In genomic region chrX:137748827-137749226, GRCh38 we compare ENCODE assay signal across 15 cellular contexts.
"Had no signal": no experiment of that assay in that cellular context is flagged by ENCODE, and none has a peak within 500 bp of the region (broad histone marks: within the 10 kb centered on the region; RNA-seq: fewer than 3 reads in every experiment).

No MANE protein-coding gene starts in this region.

- ATAC-seq: activated T-helper 17 cell treated with anti-CD3 and anti-CD28 coated beads, Interleukin-2, amount 50 U/mL, for 72 hours; body of pancreas; heart right ventricle had no signal

- H3K4me3 ChIP-seq: adrenal gland, body of pancreas, coronary artery, heart right ventricle, skin epidermis, thyroid gland had no signal

- H3K36me3 ChIP-seq: adrenal gland, heart right ventricle, thyroid gland had no signal

- H2AFZ ChIP-seq: parathyroid adenoma had no signal

- DNase-seq: activated B cell treated with CpG ODN at 0.5 μM for 24 hours; activated CD4-positive, alpha-beta T cell treated with anti-CD3 and anti-CD28 coated beads, Interleukin-2, amount 50 U/mL, for 1 hour; activated naive CD4-positive, alpha-beta T cell treated with anti-CD3 and anti-CD28 coated beads, Interleukin-2, amount 50 U/mL, for 16 hours; activated T-cell treated with anti-CD3 and anti-CD28 coated beads for 4 hours; adrenal gland; body of pancreas; central memory CD4-positive, alpha-beta T cell; effector CD8-positive, alpha-beta T cell; heart right ventricle; kidney glomerular epithelial cell; thyroid gland had no signal

- H3K79me2 ChIP-seq: parathyroid adenoma had no signal

- H3K9me3 ChIP-seq: adrenal gland, body of pancreas, heart right ventricle, thyroid gland had no signal

- H3K4me1 ChIP-seq: adrenal gland, body of pancreas, heart right ventricle, parathyroid adenoma, thyroid gland had no signal

- H3K27ac ChIP-seq: adrenal gland, body of pancreas, coronary artery, heart right ventricle, parathyroid adenoma, skin epidermis, thyroid gland had no signal

- H3K27me3 ChIP-seq: body of pancreas, thyroid gland had no signal

- H3K9ac ChIP-seq: parathyroid adenoma had no signal
